ENCODE assay signal across 9 cellular contexts in genomic region chr3:161914703-161915102, GRCh38.
DNase-seq lines count a peak whose midpoint lies in the region; ATAC-seq lines count a peak whose summit lies in the region.
"Had no signal": no experiment of that assay in that cellular context is flagged by ENCODE, and none has a peak within 500 bp of the region (broad histone marks: within the 10 kb centered on the region; RNA-seq: fewer than 3 reads in every experiment).

No MANE protein-coding gene starts in this region.

- intact Hi-C loops in activated T-helper 2 cell treated with anti-CD3 and anti-CD28 coated beads, Interferon-gamma antibody, Interleukin-2, Interleukin-4, amounts not matched to agents 10 μg/mL and 5 μg/mL and 100 μg/mL, durations not matched to agents 14 hours and 24 hours and 36 hours (cut with micrococcal nuclease): no loop called here
- intact Hi-C loops in activated naive CD4-positive, alpha-beta T cell treated with anti-CD3 and anti-CD28 coated beads for 36 hours (cut with micrococcal nuclease): no loop called here

- no peaks in the 10 kb centered on the region for H3K27me3 Mint-ChIP-seq in activated T-helper 2 cell treated with anti-CD3 and anti-CD28 coated beads, Interferon-gamma antibody, Interleukin-2, Interleukin-4, amounts not matched to agents 10 μg/mL and 5 μg/mL and 100 μg/mL, durations not matched to agents 14 hours and 24 hours and 36 hours (ENCODE audit: low read depth)
- H3K27me3 Mint-ChIP-seq in activated naive CD4-positive, alpha-beta T cell treated with anti-CD3 and anti-CD28 coated beads for 36 hours (ENCODE audit: low read depth): no peaks in the 10 kb centered on the region
- H3K27me3 Mint-ChIP-seq: activated naive CD4-positive, alpha-beta T cell treated with anti-CD3 and anti-CD28 coated beads, Interleukin-2, amount 50 U/mL, for 24 hours had no signal

- no peak overlapping the region for H3K4me3 Mint-ChIP-seq in activated T-helper 2 cell treated with anti-CD3 and anti-CD28 coated beads, Interferon-gamma antibody, Interleukin-2, Interleukin-4, amounts not matched to agents 10 μg/mL and 5 μg/mL and 100 μg/mL, durations not matched to agents 14 hours and 24 hours and 36 hours (ENCODE audit: low read depth)
- H3K4me3 Mint-ChIP-seq in activated naive CD4-positive, alpha-beta T cell treated with anti-CD3 and anti-CD28 coated beads for 36 hours: no peak overlapping the region
- H3K4me3 Mint-ChIP-seq: activated naive CD4-positive, alpha-beta T cell treated with anti-CD3 and anti-CD28 coated beads, Interleukin-2, amount 50 U/mL, for 24 hours had no signal

- peaks cover 4% of the 10 kb centered on the region for H3K9me3 Mint-ChIP-seq in activated T-helper 2 cell treated with anti-CD3 and anti-CD28 coated beads, Interferon-gamma antibody, Interleukin-2, Interleukin-4, amounts not matched to agents 10 μg/mL and 5 μg/mL and 100 μg/mL, durations not matched to agents 14 hours and 24 hours and 36 hours
- peaks cover 2% of the 10 kb centered on the region for H3K9me3 Mint-ChIP-seq in activated naive CD4-positive, alpha-beta T cell treated with anti-CD3 and anti-CD28 coated beads for 36 hours
- H3K9me3 Mint-ChIP-seq: activated naive CD4-positive, alpha-beta T cell treated with anti-CD3 and anti-CD28 coated beads, Interleukin-2, amount 50 U/mL, for 24 hours had no signal

- no peak for ATAC-seq in GM18520 (IDR thresholded peaks at IDR 0.05; ENCODE audit: unreplicated experiment)
- no peak for ATAC-seq in GM21360 (IDR thresholded peaks at IDR 0.05; ENCODE audit: unreplicated experiment)

- DNase-seq in AG20443 (ENCODE audit: low spot score) (peak; percentile 64), NCI-H1105 (lab: John Stamatoyannopoulos, UW) (peak; percentile 63), amniotic stem cell (lab: John Stamatoyannopoulos, UW) (peak; percentile 2), islet precursor cell (peak; percentile 71)
- no peak for DNase-seq in activated T-helper 2 cell treated with anti-CD3 and anti-CD28 coated beads, Interferon-gamma antibody, Interleukin-2, Interleukin-4, amounts not matched to agents 10 μg/mL and 5 μg/mL and 100 μg/mL, durations not matched to agents 14 hours and 24 hours and 36 hours (ENCODE audit: low spot score)
- DNase-seq in activated naive CD4-positive, alpha-beta T cell treated with anti-CD3 and anti-CD28 coated beads for 36 hours: no peak

- no peaks in the 10 kb centered on the region for H3K4me1 Mint-ChIP-seq in activated T-helper 2 cell treated with anti-CD3 and anti-CD28 coated beads, Interferon-gamma antibody, Interleukin-2, Interleukin-4, amounts not matched to agents 10 μg/mL and 5 μg/mL and 100 μg/mL, durations not matched to agents 14 hours and 24 hours and 36 hours (ENCODE audit: low read depth)
- H3K4me1 Mint-ChIP-seq in activated naive CD4-positive, alpha-beta T cell treated with anti-CD3 and anti-CD28 coated beads for 36 hours (ENCODE audit: low read depth): no peaks in the 10 kb centered on the region
- H3K4me1 Mint-ChIP-seq: activated naive CD4-positive, alpha-beta T cell treated with anti-CD3 and anti-CD28 coated beads, Interleukin-2, amount 50 U/mL, for 24 hours had no signal

- CTCF ChIA-PET in activated naive CD4-positive, alpha-beta T cell treated with anti-CD3 and anti-CD28 coated beads for 36 hours (lab: Charles Lee): interaction anchor here (1.0 kb wide), 1 partner anchor 50 kb away, joined by 3 read pairs; no protein-coding TSS in a partner anchor

- no peak overlapping the region for H3K27ac Mint-ChIP-seq in activated T-helper 2 cell treated with anti-CD3 and anti-CD28 coated beads, Interferon-gamma antibody, Interleukin-2, Interleukin-4, amounts not matched to agents 10 μg/mL and 5 μg/mL and 100 μg/mL, durations not matched to agents 14 hours and 24 hours and 36 hours
- no peak overlapping the region for H3K27ac Mint-ChIP-seq in activated naive CD4-positive, alpha-beta T cell treated with anti-CD3 and anti-CD28 coated beads for 36 hours
- H3K27ac Mint-ChIP-seq: activated naive CD4-positive, alpha-beta T cell treated with anti-CD3 and anti-CD28 coated beads, Interleukin-2, amount 50 U/mL, for 24 hours had no signal

- H3K36me3 Mint-ChIP-seq in activated T-helper 2 cell treated with anti-CD3 and anti-CD28 coated beads, Interferon-gamma antibody, Interleukin-2, Interleukin-4, amounts not matched to agents 10 μg/mL and 5 μg/mL and 100 μg/mL, durations not matched to agents 14 hours and 24 hours and 36 hours (ENCODE audit: low read depth): no peaks in the 10 kb centered on the region
- H3K36me3 Mint-ChIP-seq in activated naive CD4-positive, alpha-beta T cell treated with anti-CD3 and anti-CD28 coated beads for 36 hours (ENCODE audit: low read depth): no peaks in the 10 kb centered on the region
- H3K36me3 Mint-ChIP-seq: activated naive CD4-positive, alpha-beta T cell treated with anti-CD3 and anti-CD28 coated beads, Interleukin-2, amount 50 U/mL, for 24 hours had no signal

Comparison
In these comparisons a context has a peak if more than half of its experiments do, and no peak if none do; other contexts are left out.
1. DNase-seq: peak in AG20443 (single experiment), NCI-H1105 (single experiment), amniotic stem cell (single experiment) and islet precursor cell (single experiment); none in activated T-helper 2 cell treated with anti-CD3 and anti-CD28 coated beads, Interferon-gamma antibody, Interleukin-2, Interleukin-4, amounts not matched to agents 10 μg/mL and 5 μg/mL and 100 μg/mL, durations not matched to agents 14 hours and 24 hours and 36 hours (single experiment) and activated naive CD4-positive, alpha-beta T cell treated with anti-CD3 and anti-CD28 coated beads for 36 hours (single experiment).